Comparison of ENCODE assay signal across 8 cellular contexts in genomic region chr5:139293199-139293503, GRCh38.
A peak's percentile ranks its signal among the peaks of the same experiment; 100 is the strongest.
DNase-seq lines count a peak whose midpoint lies in the region; ATAC-seq and TF ChIP-seq lines count a peak whose summit lies in the region.

No MANE protein-coding gene starts in this region.

- H3K9me3 ChIP-seq in SK-N-MC (ENCODE audit: low read depth, low read length): no peaks in the 10 kb centered on the region

- TF ChIP-seq CTCF in fibroblast of mammary gland (conservative IDR thresholded peaks at IDR 0.05; ENCODE audit: control insufficient read depth, insufficient read depth, low read depth, low read length) (no peak), retinal pigment epithelial cell (conservative IDR thresholded peaks at IDR 0.05; ENCODE audit: low read depth, low read length) (no peak)

- peaks cover 29% of the 10 kb centered on the region for H3K36me3 ChIP-seq in SK-N-MC (ENCODE audit: insufficient read depth, low read length)

- H3K9ac ChIP-seq in SK-N-MC (ENCODE audit: insufficient read length): peak overlapping the region; percentile 47

- DNase-seq in SK-N-MC (ENCODE audit: low read depth, low spot score) (no peak), fibroblast of mammary gland (ENCODE audit: low read depth) (no peak), retinal pigment epithelial cell (ENCODE audit: low read depth) (no peak), NCI-H2081 (lab: John Stamatoyannopoulos, UW) (no peak), COLO668 (lab: John Stamatoyannopoulos, UW; ENCODE audit: unreplicated experiment) (no peak), hepatic stellate cell (ENCODE audit: low spot score) (no peak)
- no peak for DNase-seq in activated CD8-positive, alpha-beta memory T cell treated with anti-CD3 and anti-CD28 coated beads, Interleukin-2, amount 50 U/mL, for 48 hours

- peak; percentile 7 for ATAC-seq in GM18502 (IDR thresholded peaks at IDR 0.05; ENCODE audit: poor library complexity, unreplicated experiment)

- H3K27ac ChIP-seq in SK-N-MC: peak overlapping the region; percentile 98

- H3K4me3 ChIP-seq in SK-N-MC (peak overlapping the region; percentile 97), fibroblast of mammary gland (ENCODE audit: control insufficient read depth, low read depth, low read length) (peak overlapping the region; percentile 79), retinal pigment epithelial cell (ENCODE audit: low read length) (peak overlapping the region; percentile 82)
